In genomic region chr3:66398228-66399025, GRCh38 we compare ENCODE assay signal across 9 cellular contexts.
DNase-seq lines count a peak whose midpoint lies in the region; ATAC-seq and TF ChIP-seq lines count a peak whose summit lies in the region.
"Had no signal": no experiment of that assay in that cellular context is flagged by ENCODE, and none has a peak within 500 bp of the region (broad histone marks: within the 10 kb centered on the region; RNA-seq: fewer than 3 reads in every experiment).

No MANE protein-coding gene starts in this region.

- ATAC-seq in activated CD8-positive, alpha-beta T cell treated with anti-CD3 and anti-CD28 coated beads, Interleukin-2, amount 10 ng/mL, durations not matched to agents 7 days and 5 days, result no peak
- ATAC-seq in HG03175 (IDR thresholded peaks at IDR 0.05; ENCODE audit: unreplicated experiment), result no peak
- no peak for ATAC-seq in naive thymus-derived CD8-positive, alpha-beta T cell
- ATAC-seq in GM19397 (IDR thresholded peaks at IDR 0.05; ENCODE audit: unreplicated experiment), result no peak

- H3K4me3 ChIP-seq in AG04450 (ENCODE audit: low read depth, low read length) (no peak overlapping the region), HFF-Myc (replicated peaks; ENCODE audit: low read depth, low read length) (no peak overlapping the region)

- no peak overlapping the region for H3K4me3 Mint-ChIP-seq in activated CD8-positive, alpha-beta T cell treated with anti-CD3 and anti-CD28 coated beads, Interleukin-2, amount 10 ng/mL, durations not matched to agents 7 days and 5 days
- H3K4me3 Mint-ChIP-seq in naive thymus-derived CD8-positive, alpha-beta T cell, result no peak overlapping the region

- TF ChIP-seq CTCF in AG04450 (IDR thresholded peaks at IDR 0.05; ENCODE audit: low read depth, low read length) (no peak), HFF-Myc (IDR thresholded peaks at IDR 0.05; ENCODE audit: low read depth, low read length, missing control alignments) (no peak)

- H3K27me3 Mint-ChIP-seq in activated CD8-positive, alpha-beta T cell treated with anti-CD3 and anti-CD28 coated beads, Interleukin-2, amount 10 ng/mL, durations not matched to agents 7 days and 5 days (ENCODE audit: low read depth), result no peaks in the 10 kb centered on the region
- H3K27me3 Mint-ChIP-seq in naive thymus-derived CD8-positive, alpha-beta T cell, result no peaks in the 10 kb centered on the region
- H3K27me3 Mint-ChIP-seq: IgD-negative memory B cell had no signal

- CTCF ChIA-PET in AG04450 (lab: Charles Lee), result interaction anchor here (0.6 to 1.7 kb wide), 3 partner anchors 9 to 424 kb away, joined by 3 to 16 read pairs (median 5); no protein-coding TSS in a partner anchor
- CTCF ChIA-PET in activated CD8-positive, alpha-beta T cell treated with anti-CD3 and anti-CD28 coated beads, Interleukin-2, amount 10 ng/mL, durations not matched to agents 7 days and 5 days (lab: Charles Lee), result interaction anchor here (2.2 kb wide), 1 partner anchor 10 kb away, joined by 8 read pairs; no protein-coding TSS in a partner anchor

- peak; percentile 65 for DNase-seq in AG04450 (ENCODE audit: low read depth, low spot score)
- peak; percentile 74 for DNase-seq in HFF-Myc (ENCODE audit: extremely low read depth, low read depth)
- no peak for DNase-seq in activated CD8-positive, alpha-beta T cell treated with anti-CD3 and anti-CD28 coated beads, Interleukin-2, amount 10 ng/mL, durations not matched to agents 7 days and 5 days
- DNase-seq in mesenteric fat pad (ENCODE audit: low spot score), result peak; percentile 69
- DNase-seq in stimulated activated CD4-positive, alpha-beta T cell treated with anti-CD3 and anti-CD28 coated beads, Interleukin-4, amount 100 ng/mL, for 4 hours, result no peak
- DNase-seq in naive thymus-derived CD8-positive, alpha-beta T cell, result no peak

- no peaks in the 10 kb centered on the region; the same call in 1 of the 2 replicates for H3K9me3 ChIP-seq in AG04450 (ENCODE audit: control insufficient read depth, insufficient read depth, low read length)

- H3K4me1 Mint-ChIP-seq in activated CD8-positive, alpha-beta T cell treated with anti-CD3 and anti-CD28 coated beads, Interleukin-2, amount 10 ng/mL, durations not matched to agents 7 days and 5 days (ENCODE audit: low read depth), result peaks cover 18% of the 10 kb centered on the region
- H3K4me1 Mint-ChIP-seq in naive thymus-derived CD8-positive, alpha-beta T cell, result peaks cover 13 to 18% (median 14%) of the 10 kb centered on the region in 4 donors

- peaks cover 18% of the 10 kb centered on the region for H3K36me3 Mint-ChIP-seq in activated CD8-positive, alpha-beta T cell treated with anti-CD3 and anti-CD28 coated beads, Interleukin-2, amount 10 ng/mL, durations not matched to agents 7 days and 5 days (ENCODE audit: low read depth)
- peaks cover 5 to 24% (median 5%) of the 10 kb centered on the region in 3 donors for H3K36me3 Mint-ChIP-seq in naive thymus-derived CD8-positive, alpha-beta T cell

- no peaks in the 10 kb centered on the region for H3K27me3 ChIP-seq in AG04450 (ENCODE audit: control insufficient read depth, insufficient read depth, low read length)

- H3K27ac Mint-ChIP-seq in activated CD8-positive, alpha-beta T cell treated with anti-CD3 and anti-CD28 coated beads, Interleukin-2, amount 10 ng/mL, durations not matched to agents 7 days and 5 days, result peak overlapping the region; percentile 51
- peak overlapping the region in 2 of 10 donors; percentile 32 to 74 for H3K27ac Mint-ChIP-seq in naive thymus-derived CD8-positive, alpha-beta T cell
- H3K27ac Mint-ChIP-seq: IgD-negative memory B cell had no signal

- peak overlapping the region; percentile 49 for H3K27ac ChIP-seq in AG04450 (ENCODE audit: low read depth, low read length)

- H3K9me3 Mint-ChIP-seq in activated CD8-positive, alpha-beta T cell treated with anti-CD3 and anti-CD28 coated beads, Interleukin-2, amount 10 ng/mL, durations not matched to agents 7 days and 5 days (ENCODE audit: insufficient read depth), result no peaks in the 10 kb centered on the region
- peaks cover 0 to 8% (median 0%) of the 10 kb centered on the region in 9 donors for H3K9me3 Mint-ChIP-seq in naive thymus-derived CD8-positive, alpha-beta T cell
- H3K9me3 Mint-ChIP-seq: IgD-negative memory B cell had no signal

- POLR2A ChIA-PET in AG04450 (lab: Yijun Ruan, JAX), result no interaction called here
- POLR2A ChIA-PET in activated CD8-positive, alpha-beta T cell treated with anti-CD3 and anti-CD28 coated beads, Interleukin-2, amount 10 ng/mL, durations not matched to agents 7 days and 5 days (lab: Charles Lee), result no interaction called here
- POLR2A ChIA-PET in naive thymus-derived CD8-positive, alpha-beta T cell (lab: Charles Lee), result no interaction called here

Comparison
In these comparisons a context has a peak if more than half of its experiments do, and no peak if none do; other contexts are left out.
1. DNase-seq: peak in AG04450 (single experiment), HFF-Myc (single experiment) and mesenteric fat pad (single experiment); none in activated CD8-positive, alpha-beta T cell treated with anti-CD3 and anti-CD28 coated beads, Interleukin-2, amount 10 ng/mL, durations not matched to agents 7 days and 5 days (single experiment), stimulated activated CD4-positive, alpha-beta T cell treated with anti-CD3 and anti-CD28 coated beads, Interleukin-4, amount 100 ng/mL, for 4 hours (0 of 2) and naive thymus-derived CD8-positive, alpha-beta T cell (0 of 10).